In genomic region chr11:16898274-16898985, GRCh38 we compare ENCODE assay signal across 20 cellular contexts.
DNase-seq lines count a peak whose midpoint lies in the region; ATAC-seq and TF ChIP-seq lines count a peak whose summit lies in the region.
"Had no signal": no experiment of that assay in that cellular context is flagged by ENCODE, and none has a peak within 500 bp of the region (broad histone marks: within the 10 kb centered on the region; RNA-seq: fewer than 3 reads in every experiment).

No MANE protein-coding gene starts in this region.

- H3K27me3 ChIP-seq in GM23338 (ENCODE audit: insufficient read depth): no peaks in the 10 kb centered on the region
- H3K27me3 ChIP-seq in iPS-20b (ENCODE audit: insufficient read depth, low read length): peaks cover 60% of the 10 kb centered on the region
- H3K27me3 ChIP-seq: dorsolateral prefrontal cortex, testis had no signal

- peak overlapping the region; percentile 58 for H3K4me3 Mint-ChIP-seq in GM23338
- no peak overlapping the region for H3K4me3 Mint-ChIP-seq in stimulated activated memory B cell treated with anti-CD40 and anti-IgM and Interleukin-4, amounts not matched to agents 10 μg/mL and 1 μg/mL and 100 μg/mL, for 72 hours
- H3K4me3 Mint-ChIP-seq: activated CD4-positive, alpha-beta T cell treated with anti-CD3 and anti-CD28 coated beads, Interleukin-2, amount 10 ng/mL, durations not matched to agents 7 days and 5 days; activated CD8-positive, alpha-beta memory T cell treated with anti-CD3 and anti-CD28 coated beads, Interleukin-2, amount 10 ng/mL, durations not matched to agents 7 days and 5 days; activated naive CD8-positive, alpha-beta T cell treated with anti-CD3 and anti-CD28 coated beads, Interleukin-2, amount 10 ng/mL, durations not matched to agents 7 days and 5 days; CD8-positive, alpha-beta T cell had no signal

- peak overlapping the region; percentile 40 for H3K4me3 ChIP-seq in GM23338
- peak overlapping the region; percentile 72 for H3K4me3 ChIP-seq in SK-N-MC
- peak overlapping the region; percentile 66; the same call in 1 of the 2 replicates for H3K4me3 ChIP-seq in iPS-20b (ENCODE audit: low read length)
- H3K4me3 ChIP-seq: GM23248, skin epidermis, testis had no signal

- H3K9ac ChIP-seq in SK-N-MC (ENCODE audit: insufficient read length) (no peak overlapping the region), iPS-20b (ENCODE audit: low read depth, low read length) (no peak overlapping the region)
- H3K9ac ChIP-seq: GM23248 had no signal

- H3K36me3 Mint-ChIP-seq in GM23338 (ENCODE audit: low read depth): no peaks in the 10 kb centered on the region
- peaks cover 12% of the 10 kb centered on the region for H3K36me3 Mint-ChIP-seq in stimulated activated memory B cell treated with anti-CD40 and anti-IgM and Interleukin-4, amounts not matched to agents 10 μg/mL and 1 μg/mL and 100 μg/mL, for 72 hours
- H3K36me3 Mint-ChIP-seq: CD8-positive, alpha-beta T cell had no signal

- H3K27me3 Mint-ChIP-seq in GM23338 (ENCODE audit: insufficient read depth, low read depth, poor library complexity): peaks cover 11% of the 10 kb centered on the region
- no peaks in the 10 kb centered on the region for H3K27me3 Mint-ChIP-seq in stimulated activated memory B cell treated with anti-CD40 and anti-IgM and Interleukin-4, amounts not matched to agents 10 μg/mL and 1 μg/mL and 100 μg/mL, for 72 hours
- H3K27me3 Mint-ChIP-seq: activated CD4-positive, alpha-beta T cell treated with anti-CD3 and anti-CD28 coated beads, Interleukin-2, amount 10 ng/mL, durations not matched to agents 7 days and 5 days; activated naive CD8-positive, alpha-beta T cell treated with anti-CD3 and anti-CD28 coated beads, Interleukin-2, amount 10 ng/mL, durations not matched to agents 7 days and 5 days had no signal

- no peak overlapping the region for H2AFZ ChIP-seq in GM23338
- H2AFZ ChIP-seq: GM23248 had no signal

- no peaks in the 10 kb centered on the region; the same call in 2 of the 3 replicates for H3K9me3 Mint-ChIP-seq in GM23338
- peaks cover 2% of the 10 kb centered on the region for H3K9me3 Mint-ChIP-seq in stimulated activated memory B cell treated with anti-CD40 and anti-IgM and Interleukin-4, amounts not matched to agents 10 μg/mL and 1 μg/mL and 100 μg/mL, for 72 hours
- H3K9me3 Mint-ChIP-seq: activated naive CD8-positive, alpha-beta T cell treated with anti-CD3 and anti-CD28 coated beads, Interleukin-2, amount 10 ng/mL, durations not matched to agents 7 days and 5 days; CD8-positive, alpha-beta T cell had no signal

- H3K4me2 ChIP-seq in GM23338: peak overlapping the region; percentile 77

- DNase-seq in GM23338 (ENCODE audit: low spot score) (no peak), SK-N-MC (ENCODE audit: low read depth, low spot score) (no peak), 8988T (no peak), C1 segment of cervical spinal cord (lab: John Stamatoyannopoulos, UW) (no peak), substantia nigra (lab: John Stamatoyannopoulos, UW) (no peak)
- DNase-seq: activated CD4-positive, alpha-beta T cell treated with anti-CD3 and anti-CD28 coated beads, Interleukin-2, amount 10 ng/mL, durations not matched to agents 7 days and 5 days; activated CD8-positive, alpha-beta memory T cell treated with anti-CD3 and anti-CD28 coated beads, Interleukin-2, amount 10 ng/mL, durations not matched to agents 7 days and 5 days; activated naive CD8-positive, alpha-beta T cell treated with anti-CD3 and anti-CD28 coated beads, Interleukin-2, amount 10 ng/mL, durations not matched to agents 7 days and 5 days; CD8-positive, alpha-beta T cell; cerebellar nuclear complex; dorsolateral prefrontal cortex; GM23248; kidney glomerular epithelial cell; mammary epithelial cell; NCI-H1694; stimulated activated CD4-positive, alpha-beta T cell treated with anti-CD3 and anti-CD28 coated beads, Interleukin-1b, Interleukin-23, amount 100 ng/mL, for 48 hours; testis had no signal

- TF ChIP-seq CTCF in GM23338 (conservative IDR thresholded peaks at IDR 0.05; ENCODE audit: low read depth in 2 of 2): no peak

- peaks cover 60% of the 10 kb centered on the region for H3K4me1 Mint-ChIP-seq in GM23338
- peaks cover 82% of the 10 kb centered on the region for H3K4me1 Mint-ChIP-seq in stimulated activated memory B cell treated with anti-CD40 and anti-IgM and Interleukin-4, amounts not matched to agents 10 μg/mL and 1 μg/mL and 100 μg/mL, for 72 hours

- H3K4me1 ChIP-seq in GM23338 (ENCODE audit: insufficient read depth) (peaks cover 52% of the 10 kb centered on the region), iPS-20b (ENCODE audit: insufficient read depth, low read length) (peaks cover 43% of the 10 kb centered on the region)
- H3K4me1 ChIP-seq: testis had no signal

- no peak for ATAC-seq in GM23338
- no peak for ATAC-seq in stimulated activated memory B cell treated with anti-CD40 and anti-IgM and Interleukin-4, amounts not matched to agents 10 μg/mL and 1 μg/mL and 100 μg/mL, for 72 hours
- ATAC-seq: activated CD8-positive, alpha-beta memory T cell treated with anti-CD3 and anti-CD28 coated beads, Interleukin-2, amount 10 ng/mL, durations not matched to agents 7 days and 5 days; CD8-positive, alpha-beta T cell had no signal

- H3F3A ChIP-seq in GM23338 (replicated peaks; ENCODE audit: low read depth): no peaks in the 10 kb centered on the region

- H3K9me3 ChIP-seq in SK-N-MC (ENCODE audit: low read depth, low read length) (no peaks in the 10 kb centered on the region), iPS-20b (ENCODE audit: insufficient read depth, low read depth, low read length) (no peaks in the 10 kb centered on the region)
- H3K9me3 ChIP-seq: testis had no signal

- H3K27ac ChIP-seq in GM23338 (ENCODE audit: low read depth) (no peak overlapping the region), SK-N-MC (peak overlapping the region; percentile 86), iPS-20b (ENCODE audit: low read length) (no peak overlapping the region), substantia nigra (ENCODE audit: low read depth, low read length, poor library complexity, severe bottlenecking) (no peak overlapping the region)
- H3K27ac ChIP-seq: dorsolateral prefrontal cortex, GM23248, testis had no signal

- no peaks in the 10 kb centered on the region for H3K79me2 ChIP-seq in GM23338 (replicated peaks; ENCODE audit: insufficient read depth)

- H3K27ac Mint-ChIP-seq in GM23338: no peak overlapping the region
- H3K27ac Mint-ChIP-seq in stimulated activated memory B cell treated with anti-CD40 and anti-IgM and Interleukin-4, amounts not matched to agents 10 μg/mL and 1 μg/mL and 100 μg/mL, for 72 hours: peak overlapping the region; percentile 62
- H3K27ac Mint-ChIP-seq: activated CD4-positive, alpha-beta T cell treated with anti-CD3 and anti-CD28 coated beads, Interleukin-2, amount 10 ng/mL, durations not matched to agents 7 days and 5 days; activated CD8-positive, alpha-beta memory T cell treated with anti-CD3 and anti-CD28 coated beads, Interleukin-2, amount 10 ng/mL, durations not matched to agents 7 days and 5 days; activated naive CD8-positive, alpha-beta T cell treated with anti-CD3 and anti-CD28 coated beads, Interleukin-2, amount 10 ng/mL, durations not matched to agents 7 days and 5 days; CD8-positive, alpha-beta T cell had no signal

- H3K9me2 ChIP-seq in GM23338 (ENCODE audit: insufficient read depth): no peaks in the 10 kb centered on the region

- no peaks in the 10 kb centered on the region for H3K36me3 ChIP-seq in GM23338 (ENCODE audit: insufficient read depth)
- no peaks in the 10 kb centered on the region for H3K36me3 ChIP-seq in SK-N-MC (ENCODE audit: insufficient read depth, low read length)
- H3K36me3 ChIP-seq in iPS-20b (ENCODE audit: insufficient read depth, low read depth, low read length): no peaks in the 10 kb centered on the region

- no peaks in the 10 kb centered on the region for H4K20me1 ChIP-seq in GM23338 (replicated peaks; ENCODE audit: insufficient read depth)

TF ChIP-seq in GM23338, 12 proteins besides CTCF, POLR2A, EP300 and RAD21 (continues in another document):
- TF ChIP-seq POLR2AphosphoS5 (IDR thresholded peaks at IDR 0.05; ENCODE audit: low read depth) (no peak), EZH2phosphoT487 (IDR thresholded peaks at IDR 0.05; ENCODE audit: unreplicated experiment) (no peak), JUNB (IDR thresholded peaks at IDR 0.05; ENCODE audit: unreplicated experiment) (no peak), CREB1 (CRISPR knock-in tag; IDR thresholded peaks at IDR 0.05; ENCODE audit: low read depth) (no peak), STAT1 (IDR thresholded peaks at IDR 0.05; ENCODE audit: unreplicated experiment) (no peak), EZH2 (IDR thresholded peaks at IDR 0.05; ENCODE audit: low read depth, unreplicated experiment) (no peak), NANOG (IDR thresholded peaks at IDR 0.05; ENCODE audit: borderline replicate concordance) (no peak), ETS1 (IDR thresholded peaks at IDR 0.05) (no peak)
